Comparison of ENCODE assay signal across 14 cellular contexts in the genomic region with DNA sequence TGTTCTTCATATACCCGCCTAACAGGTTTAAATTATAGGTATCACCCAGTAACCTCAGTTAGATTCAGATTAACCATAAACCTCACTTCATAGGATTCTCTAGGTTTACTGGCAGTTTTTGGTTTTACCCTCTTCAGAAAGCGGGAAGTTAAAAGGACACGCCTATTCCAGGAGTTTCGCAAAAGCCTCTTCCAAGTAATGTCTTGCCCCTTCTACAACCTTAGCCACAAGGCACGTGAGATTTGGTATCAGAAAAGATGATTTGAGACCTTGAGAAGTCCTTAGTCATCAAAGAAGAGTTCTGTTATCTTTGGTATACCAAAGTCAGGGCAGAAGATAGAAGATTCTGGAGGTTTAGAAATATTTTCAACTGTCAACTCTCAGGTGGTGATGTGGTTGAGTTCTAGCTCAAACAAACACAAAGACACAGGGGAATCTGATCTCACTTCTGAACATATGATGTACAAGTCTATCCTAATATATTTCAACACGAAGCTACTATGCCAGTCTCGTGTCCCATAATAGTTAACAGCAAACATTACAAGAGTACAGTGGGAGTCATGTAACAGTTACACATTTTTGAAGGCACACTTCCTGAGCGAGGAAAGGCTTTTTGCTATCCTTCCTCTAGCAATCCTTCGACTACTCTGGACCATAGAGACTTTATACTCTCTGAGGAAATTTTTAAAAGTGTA.
DNase-seq lines count a peak whose midpoint lies in the region; ATAC-seq and TF ChIP-seq lines count a peak whose summit lies in the region.
"Had no signal": no experiment of that assay in that cellular context is flagged by ENCODE, and none has a peak within 500 bp of the region (broad histone marks: within the 10 kb centered on the region; RNA-seq: fewer than 3 reads in every experiment).

No MANE protein-coding gene starts in this region.

- ATAC-seq in activated T-cell treated with anti-CD3 and anti-CD28 coated beads, Interleukin-2, amount 50 U/mL, for 4 hours, result peak; percentile 62 to 74
- ATAC-seq in activated naive CD8-positive, alpha-beta T cell treated with anti-CD3 and anti-CD28 coated beads, Interleukin-2, amount 50 U/mL, for 24 hours, result peak; percentile 58
- ATAC-seq in HG03354 (IDR thresholded peaks at IDR 0.05; ENCODE audit: poor library complexity, severe bottlenecking, unreplicated experiment) (no peak), HG03159 (IDR thresholded peaks at IDR 0.05; ENCODE audit: unreplicated experiment) (no peak), gastroesophageal sphincter (no peak)
- ATAC-seq: esophagus mucosa had no signal

- peaks cover 4% of the 10 kb centered on the region for H3K9me3 Mint-ChIP-seq in activated T-cell treated with anti-CD3 and anti-CD28 coated beads, Interleukin-2, amount 50 U/mL, for 4 hours
- peaks cover 20% of the 10 kb centered on the region for H3K9me3 Mint-ChIP-seq in activated naive CD8-positive, alpha-beta T cell treated with anti-CD3 and anti-CD28 coated beads, Interleukin-2, amount 50 U/mL, for 24 hours
- H3K9me3 Mint-ChIP-seq in stimulated activated naive CD8-positive, alpha-beta T cell treated with anti-CD3 and anti-CD28 coated beads, Interleukin-15, Interleukin-2, amounts not matched to agents 100 ng/mL and 50 ng/mL, for 24 hours, result peaks cover 17% of the 10 kb centered on the region

- no peaks in the 10 kb centered on the region for H3K4me1 ChIP-seq in gastroesophageal sphincter
- H3K4me1 ChIP-seq: SJCRH30 had no signal

- H3K4me3 Mint-ChIP-seq in activated T-cell treated with anti-CD3 and anti-CD28 coated beads, Interleukin-2, amount 50 U/mL, for 4 hours, result no peak overlapping the region
- no peak overlapping the region for H3K4me3 Mint-ChIP-seq in activated naive CD8-positive, alpha-beta T cell treated with anti-CD3 and anti-CD28 coated beads, Interleukin-2, amount 50 U/mL, for 24 hours
- no peak overlapping the region for H3K4me3 Mint-ChIP-seq in stimulated activated naive CD8-positive, alpha-beta T cell treated with anti-CD3 and anti-CD28 coated beads, Interleukin-15, Interleukin-2, amounts not matched to agents 100 ng/mL and 50 ng/mL, for 24 hours
- H3K4me3 Mint-ChIP-seq: type B pancreatic cell had no signal

- peaks cover 28% of the 10 kb centered on the region for H3K4me1 Mint-ChIP-seq in activated T-cell treated with anti-CD3 and anti-CD28 coated beads, Interleukin-2, amount 50 U/mL, for 4 hours (ENCODE audit: low read depth)
- peaks cover 25% of the 10 kb centered on the region for H3K4me1 Mint-ChIP-seq in activated naive CD8-positive, alpha-beta T cell treated with anti-CD3 and anti-CD28 coated beads, Interleukin-2, amount 50 U/mL, for 24 hours
- H3K4me1 Mint-ChIP-seq in stimulated activated naive CD8-positive, alpha-beta T cell treated with anti-CD3 and anti-CD28 coated beads, Interleukin-15, Interleukin-2, amounts not matched to agents 100 ng/mL and 50 ng/mL, for 24 hours (ENCODE audit: low read depth), result peaks cover 29% of the 10 kb centered on the region

- 73 to 76% methylated on average over 5 to 9 of the region's 9 CpGs for WGBS in gastroesophageal sphincter (ENCODE audit: low coverage in 1 of 2), 2 donors

- H3K27ac ChIP-seq in gastroesophageal sphincter, result no peak overlapping the region
- H3K27ac ChIP-seq: sigmoid colon, SJCRH30 had no signal

- H3K27me3 ChIP-seq in gastroesophageal sphincter, result no peaks in the 10 kb centered on the region
- H3K27me3 ChIP-seq: sigmoid colon, SJCRH30 had no signal

- peaks cover 0 to 6% (median 0%) of the 10 kb centered on the region in 3 donors for H3K9me3 ChIP-seq in gastroesophageal sphincter
- H3K9me3 ChIP-seq: SJCRH30 had no signal

- no peak for TF ChIP-seq POLR2A in gastroesophageal sphincter (IDR thresholded peaks at IDR 0.05)

- no peak for TF ChIP-seq EP300 in gastroesophageal sphincter (IDR thresholded peaks at IDR 0.05)

- H3K27ac Mint-ChIP-seq in activated naive CD8-positive, alpha-beta T cell treated with anti-CD3 and anti-CD28 coated beads, Interleukin-2, amount 50 U/mL, for 24 hours, result no peak overlapping the region
- H3K27ac Mint-ChIP-seq in stimulated activated naive CD8-positive, alpha-beta T cell treated with anti-CD3 and anti-CD28 coated beads, Interleukin-15, Interleukin-2, amounts not matched to agents 100 ng/mL and 50 ng/mL, for 24 hours, result peak overlapping the region; percentile 34
- H3K27ac Mint-ChIP-seq: type B pancreatic cell had no signal

- DNase-seq in activated T-cell treated with anti-CD3 and anti-CD28 coated beads, Interleukin-2, amount 50 U/mL, for 4 hours, result no peak
- DNase-seq in activated T-cell treated with anti-CD3 and anti-CD28 coated beads, Interleukin-2, amount 50 U/mL, for 1 hour, result no peak
- DNase-seq in OCI-M1 (lab: John Stamatoyannopoulos, UW), result peak; percentile 100
- DNase-seq in activated naive CD8-positive, alpha-beta T cell treated with anti-CD3 and anti-CD28 coated beads, Interleukin-2, amount 50 U/mL, for 24 hours, result no peak
- DNase-seq: NCI-H1048, NCI-H524 treated with DMSO at 0.1 percent for 48 hours, sigmoid colon, SJCRH30 had no signal

- no peaks in the 10 kb centered on the region for H3K36me3 ChIP-seq in gastroesophageal sphincter
- H3K36me3 ChIP-seq: sigmoid colon, SJCRH30 had no signal

- H3K4me3 ChIP-seq in gastroesophageal sphincter, result no peak overlapping the region
- H3K4me3 ChIP-seq: sigmoid colon, SJCRH30 had no signal

- no peaks in the 10 kb centered on the region for H3K27me3 Mint-ChIP-seq in activated T-cell treated with anti-CD3 and anti-CD28 coated beads, Interleukin-2, amount 50 U/mL, for 4 hours (ENCODE audit: low read depth)
- H3K27me3 Mint-ChIP-seq in activated naive CD8-positive, alpha-beta T cell treated with anti-CD3 and anti-CD28 coated beads, Interleukin-2, amount 50 U/mL, for 24 hours, result no peaks in the 10 kb centered on the region
- H3K27me3 Mint-ChIP-seq in stimulated activated naive CD8-positive, alpha-beta T cell treated with anti-CD3 and anti-CD28 coated beads, Interleukin-15, Interleukin-2, amounts not matched to agents 100 ng/mL and 50 ng/mL, for 24 hours, result no peaks in the 10 kb centered on the region
- H3K27me3 Mint-ChIP-seq: type B pancreatic cell had no signal

- peaks cover 2% of the 10 kb centered on the region for H3K36me3 Mint-ChIP-seq in activated T-cell treated with anti-CD3 and anti-CD28 coated beads, Interleukin-2, amount 50 U/mL, for 4 hours (ENCODE audit: insufficient read depth)
- H3K36me3 Mint-ChIP-seq in activated naive CD8-positive, alpha-beta T cell treated with anti-CD3 and anti-CD28 coated beads, Interleukin-2, amount 50 U/mL, for 24 hours (ENCODE audit: low read depth), result peaks cover 2% of the 10 kb centered on the region
- H3K36me3 Mint-ChIP-seq in stimulated activated naive CD8-positive, alpha-beta T cell treated with anti-CD3 and anti-CD28 coated beads, Interleukin-15, Interleukin-2, amounts not matched to agents 100 ng/mL and 50 ng/mL, for 24 hours (ENCODE audit: low read depth), result no peaks in the 10 kb centered on the region

- no peak for TF ChIP-seq CTCF in gastroesophageal sphincter (IDR thresholded peaks at IDR 0.05)

Comparison
In these comparisons a context has a peak if more than half of its experiments do, and no peak if none do; other contexts are left out.
1. ATAC-seq: peak in activated T-cell treated with anti-CD3 and anti-CD28 coated beads, Interleukin-2, amount 50 U/mL, for 4 hours (2 of 2) and activated naive CD8-positive, alpha-beta T cell treated with anti-CD3 and anti-CD28 coated beads, Interleukin-2, amount 50 U/mL, for 24 hours (single experiment); none in HG03354 (single experiment), HG03159 (single experiment) and gastroesophageal sphincter (single experiment).